In the genomic region with DNA sequence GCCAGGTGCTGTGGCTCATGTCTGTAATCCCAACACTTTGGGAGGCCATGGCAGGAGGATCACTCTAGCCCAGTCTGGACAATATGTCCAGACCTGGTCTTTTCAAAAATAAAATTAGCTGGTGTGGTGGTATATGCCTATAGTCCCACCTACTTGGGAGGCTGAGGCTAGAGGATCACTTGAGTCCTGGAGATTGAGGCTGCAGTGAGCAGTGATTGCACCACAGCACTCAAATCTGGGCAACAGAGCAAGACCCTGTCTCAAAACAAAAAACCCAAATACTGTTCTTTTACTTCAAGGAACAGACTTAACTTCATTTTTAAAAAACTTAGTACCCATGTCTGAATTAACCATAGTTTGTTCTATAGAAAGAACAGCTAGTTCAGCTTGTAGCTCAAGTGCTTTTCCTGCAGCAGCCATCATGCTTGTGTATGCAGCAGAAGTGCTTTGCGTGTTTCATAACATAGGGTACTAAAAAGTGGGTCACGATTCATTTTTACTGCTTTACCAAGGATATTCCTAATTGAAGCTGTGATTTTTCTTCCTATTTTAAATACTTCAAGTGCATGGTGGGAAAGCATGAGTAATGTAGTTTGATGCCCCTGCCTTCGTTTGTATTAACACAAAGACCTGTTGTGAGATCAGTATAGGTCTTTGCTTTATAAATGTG, we compare ENCODE assay signal across 1 cellular context.
TF ChIP-seq lines count a peak whose summit lies in the region.

No MANE protein-coding gene starts in this region.

TF ChIP-seq in WTC11, 78 proteins besides CTCF, POLR2A, EP300 and RAD21:
- TF ChIP-seq ESRRA (CRISPR knock-in tag; IDR thresholded peaks at IDR 0.05; ENCODE audit: borderline replicate concordance) (no peak), ZNF121 (CRISPR knock-in tag; IDR thresholded peaks at IDR 0.05) (peak; percentile 29; the same call in 1 of the 2 replicates), ZNF281 (CRISPR knock-in tag; IDR thresholded peaks at IDR 0.05) (no peak), E2F1 (CRISPR knock-in tag; IDR thresholded peaks at IDR 0.05) (no peak)
